In the genomic region with DNA sequence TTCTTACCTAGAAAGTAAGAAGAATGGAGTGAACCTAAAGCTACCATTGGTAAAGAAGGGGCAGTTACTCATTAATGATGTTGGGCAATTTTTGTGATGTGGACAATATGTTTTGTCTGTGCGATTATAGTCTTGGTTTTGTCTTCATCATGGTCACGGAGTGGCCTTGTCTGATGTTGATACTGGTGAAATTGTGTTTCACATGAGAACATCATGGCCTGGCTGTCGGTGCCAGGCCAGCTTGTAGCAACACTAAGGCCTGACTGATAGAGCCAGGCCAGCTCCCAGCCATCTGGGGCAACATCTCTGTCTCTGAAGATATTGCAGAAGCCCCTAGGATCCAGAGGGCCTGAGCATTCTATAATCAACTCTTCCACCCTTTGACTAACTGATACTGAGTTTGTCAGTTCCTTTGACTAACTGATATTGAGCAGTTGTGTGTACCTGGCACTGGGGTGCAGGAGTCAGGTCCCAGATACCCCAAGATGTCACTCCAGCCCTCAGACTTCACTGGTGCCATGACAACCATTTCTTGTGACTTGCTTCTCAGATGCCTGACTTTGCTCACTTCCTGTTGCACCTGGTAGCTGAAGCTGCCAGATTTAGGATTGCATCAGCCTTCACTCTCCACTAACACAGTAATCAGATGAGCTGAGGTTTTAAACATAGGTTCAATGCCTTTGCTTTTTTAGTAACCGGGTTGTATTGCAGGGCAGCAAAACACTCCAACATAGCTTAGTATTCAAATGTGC, we compare ENCODE assay signal across 8 cellular contexts.
DNase-seq lines count a peak whose midpoint lies in the region; ATAC-seq, FAIRE-seq and TF ChIP-seq lines count a peak whose summit lies in the region.

No MANE protein-coding gene starts in this region.

- no peaks in the 10 kb centered on the region for H3K79me2 ChIP-seq in osteoblast (ENCODE audit: insufficient read depth, low read length)

- H3K4me3 Mint-ChIP-seq in CD8-positive, alpha-beta T cell = peak overlapping the region; percentile 10
- H3K4me3 Mint-ChIP-seq in activated naive CD8-positive, alpha-beta T cell = peak overlapping the region; percentile 21

- no peaks in the 10 kb centered on the region for H3K9me3 ChIP-seq in CD8-positive, alpha-beta T cell (ENCODE audit: low read length)
- H3K9me3 ChIP-seq in osteoblast (ENCODE audit: low read depth, low read length) = no peaks in the 10 kb centered on the region
- peaks cover 0 to 12% (median 8%) of the 10 kb centered on the region in 4 donors for H3K9me3 ChIP-seq in upper lobe of left lung

- TF ChIP-seq POLR2A in upper lobe of left lung (IDR thresholded peaks at IDR 0.05) = no peak

- H3K4me2 ChIP-seq in osteoblast (ENCODE audit: insufficient read depth, low read length) = no peak overlapping the region

- H2AFZ ChIP-seq in osteoblast (ENCODE audit: low read length) = no peak overlapping the region

- no peak for TF ChIP-seq CTCF in CD8-positive, alpha-beta T cell (IDR thresholded peaks at IDR 0.05)
- no peak for TF ChIP-seq CTCF in osteoblast (IDR thresholded peaks at IDR 0.05; ENCODE audit: extremely low read depth, low read depth, low read length)
- no peak for TF ChIP-seq CTCF in upper lobe of left lung (IDR thresholded peaks at IDR 0.05)

- H3K27ac ChIP-seq in CD8-positive, alpha-beta T cell (ENCODE audit: low read depth, low read length) = peak overlapping the region; percentile 51
- H3K27ac ChIP-seq in osteoblast (ENCODE audit: low read depth, low read length) (no peak overlapping the region), upper lobe of left lung (peak overlapping the region in 1 of 4 donors; percentile 13)

- POLR2A ChIA-PET in CD8-positive, alpha-beta T cell (lab: Charles Lee) = interaction anchor here (0.9 to 1.2 kb wide), 2 partner anchors 8 to 11 kb away, joined by 3 to 4 read pairs; no protein-coding TSS in a partner anchor

- intact Hi-C loops in CD8-positive, alpha-beta T cell (cut with DNase I, micrococcal nuclease) = no loop called here

- peaks cover 6% of the 10 kb centered on the region for H3K9me3 Mint-ChIP-seq in CD8-positive, alpha-beta T cell
- peaks cover 5% of the 10 kb centered on the region for H3K9me3 Mint-ChIP-seq in activated naive CD8-positive, alpha-beta T cell (ENCODE audit: low read depth)

- ATAC-seq in CD8-positive, alpha-beta T cell = peak; percentile 81
- peak; percentile 92 for ATAC-seq in GM19351 (IDR thresholded peaks at IDR 0.05; ENCODE audit: unreplicated experiment)
- ATAC-seq in HG03196 (IDR thresholded peaks at IDR 0.05; ENCODE audit: unreplicated experiment) = peak; percentile 85
- no peak for ATAC-seq in upper lobe of left lung (ENCODE audit: low FRiP score in 2 of 2)

- peak; percentile 73 for FAIRE-seq in urothelium cell line (lab: Jason Lieb, UNC)

- peaks cover 51% of the 10 kb centered on the region for H3K4me1 Mint-ChIP-seq in CD8-positive, alpha-beta T cell (ENCODE audit: low read depth)
- peaks cover 60% of the 10 kb centered on the region for H3K4me1 Mint-ChIP-seq in activated naive CD8-positive, alpha-beta T cell (ENCODE audit: low read depth)

- H4K20me1 ChIP-seq in osteoblast (ENCODE audit: insufficient read depth, low read length) = no peaks in the 10 kb centered on the region

- H3K27me3 Mint-ChIP-seq in CD8-positive, alpha-beta T cell (ENCODE audit: low read depth) = no peaks in the 10 kb centered on the region
- no peaks in the 10 kb centered on the region for H3K27me3 Mint-ChIP-seq in activated naive CD8-positive, alpha-beta T cell

- H3K4me3 ChIP-seq in CD8-positive, alpha-beta T cell (ENCODE audit: low read depth, low read length) = no peak overlapping the region
- no peak overlapping the region for H3K4me3 ChIP-seq in osteoblast (ENCODE audit: insufficient read depth, low read length)
- no peak overlapping the region for H3K4me3 ChIP-seq in upper lobe of left lung

- H3K4me1 ChIP-seq in CD8-positive, alpha-beta T cell (ENCODE audit: insufficient read depth, low read length) = peaks cover 30% of the 10 kb centered on the region
- H3K4me1 ChIP-seq in osteoblast (ENCODE audit: insufficient read depth, low read length) (no peaks in the 10 kb centered on the region), upper lobe of left lung (no peaks in the 10 kb centered on the region)

- H3K36me3 ChIP-seq in CD8-positive, alpha-beta T cell (ENCODE audit: insufficient read depth, low read length) = peaks cover 5% of the 10 kb centered on the region
- H3K36me3 ChIP-seq in osteoblast (ENCODE audit: insufficient read depth, low read length) (peaks cover 9% of the 10 kb centered on the region), upper lobe of left lung (peaks cover 1 to 28% (median 9%) of the 10 kb centered on the region in 4 donors)

- WGBS in upper lobe of left lung, 2 donors = 80 to 83% methylated on average over 4 of the region's 4 CpGs

- H3K27ac Mint-ChIP-seq in CD8-positive, alpha-beta T cell = peak overlapping the region; percentile 90
- peak overlapping the region; percentile 92 for H3K27ac Mint-ChIP-seq in activated naive CD8-positive, alpha-beta T cell

- DNase-seq in CD8-positive, alpha-beta T cell = peak in 4 of 7 experiments; percentile 9 to 58 (median 20)
- DNase-seq in urothelium cell line (ENCODE audit: low spot score) (no peak), SK-N-DZ (ENCODE audit: low spot score) (no peak), osteoblast (ENCODE audit: insufficient read length, low spot score, missing footprints) (no peak), upper lobe of left lung (no peak)

- no peak for TF ChIP-seq EP300 in upper lobe of left lung (IDR thresholded peaks at IDR 0.05)

- CTCF ChIA-PET in CD8-positive, alpha-beta T cell (lab: Charles Lee) = interaction anchor here (0.9 to 2.4 kb wide), 2 partner anchors 9 to 15 kb away, joined by 3 to 23 read pairs; no protein-coding TSS in a partner anchor

- no peaks in the 10 kb centered on the region for H3K27me3 ChIP-seq in CD8-positive, alpha-beta T cell (ENCODE audit: insufficient read depth, low read length)
- no peaks in the 10 kb centered on the region for H3K27me3 ChIP-seq in osteoblast (ENCODE audit: insufficient read depth, low read length)
- no peaks in the 10 kb centered on the region for H3K27me3 ChIP-seq in upper lobe of left lung

- peaks cover 45% of the 10 kb centered on the region for H3K36me3 Mint-ChIP-seq in CD8-positive, alpha-beta T cell
- H3K36me3 Mint-ChIP-seq in activated naive CD8-positive, alpha-beta T cell = peaks cover 34% of the 10 kb centered on the region

Comparison
In these comparisons a context has a peak if more than half of its experiments do, and no peak if none do; other contexts are left out.
1. ATAC-seq: peak in CD8-positive, alpha-beta T cell (single experiment), GM19351 (single experiment) and HG03196 (single experiment); none in upper lobe of left lung (0 of 2).
2. DNase-seq: peak in CD8-positive, alpha-beta T cell (4 of 7); none in urothelium cell line (single experiment), SK-N-DZ (single experiment), osteoblast (single experiment) and upper lobe of left lung (0 of 2).